Comparison of ENCODE assay signal across 21 cellular contexts in the genomic region with DNA sequence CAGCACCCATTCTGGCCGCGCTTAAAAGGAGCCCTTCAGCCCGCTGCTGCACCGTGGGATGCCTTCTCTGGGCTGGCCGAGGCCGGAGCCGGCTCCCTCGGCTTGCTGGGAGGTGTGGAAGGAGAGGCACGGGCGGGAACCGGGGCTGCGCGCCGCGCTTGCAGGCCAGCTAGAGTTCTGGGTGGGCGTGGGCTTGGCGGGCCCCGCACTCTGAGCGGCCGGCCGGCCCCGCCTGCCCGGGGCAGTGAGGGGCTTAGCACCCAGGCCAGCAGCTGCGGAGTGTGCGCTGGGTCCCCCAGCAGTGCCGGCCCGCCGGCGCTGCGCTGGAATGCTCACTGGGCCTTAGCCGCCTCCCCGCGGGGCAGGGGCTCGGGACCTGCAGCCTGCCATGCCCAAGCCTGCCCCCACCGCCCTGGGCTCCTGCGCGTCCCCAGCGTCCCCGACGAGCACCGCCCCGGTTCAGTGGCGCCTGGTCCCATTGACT.
DNase-seq lines count a peak whose midpoint lies in the region; ATAC-seq, FAIRE-seq and TF ChIP-seq lines count a peak whose summit lies in the region.
"Had no signal": no experiment of that assay in that cellular context is flagged by ENCODE, and none has a peak within 500 bp of the region (broad histone marks: within the 10 kb centered on the region; RNA-seq: fewer than 3 reads in every experiment).

No MANE protein-coding gene starts in this region.

- no peak overlapping the region for H3K56ac ChIP-seq in H1 (replicated peaks; ENCODE audit: insufficient read length, low read depth, low read length)
- H3K56ac ChIP-seq in mesendoderm (ENCODE audit: low read length) = no peak overlapping the region

- TF ChIP-seq CTCF in H1 (IDR thresholded peaks at IDR 0.05; ENCODE audit: control extremely low read depth in 1 of 3, insufficient read depth in 1 of 3, low read depth in 1 of 3, low read length in 3 of 3) (no peak), GM10266 (IDR thresholded peaks at IDR 0.05; ENCODE audit: control insufficient read depth, insufficient read depth, low read depth, missing control alignments) (no peak)

- no peaks in the 10 kb centered on the region for H3K4me1 ChIP-seq in H1 (replicated peaks in 1 of 4; ENCODE audit: control insufficient read depth in 3 of 4, insufficient read depth in 4 of 4, low read length in 3 of 4)
- H3K4me1 ChIP-seq in mesenchymal stem cell (ENCODE audit: control insufficient read depth, insufficient read depth, low read depth, low read length) = no peaks in the 10 kb centered on the region
- H3K4me1 ChIP-seq in mesendoderm (ENCODE audit: control insufficient read depth, low read depth, low read length) = no peaks in the 10 kb centered on the region

- H2BK20ac ChIP-seq in H1 (ENCODE audit: low read length) = no peak overlapping the region

- CTCF ChIA-PET in H1 (lab: Charles Lee; ENCODE audit: partially characterized antibody) = interaction anchor here (1.2 to 1.7 kb wide), 2 partner anchors 191 to 284 kb away, joined by 5 to 6 read pairs; no protein-coding TSS in a partner anchor

- H2BK15ac ChIP-seq in H1 (ENCODE audit: low read length) (no peak overlapping the region), mesenchymal stem cell (ENCODE audit: low read depth, poor library complexity, severe bottlenecking) (no peak overlapping the region), mesendoderm (replicated peaks; ENCODE audit: low read depth) (no peak overlapping the region)

- H3K18ac ChIP-seq in H1 (ENCODE audit: extremely low read depth, low read length) = no peak overlapping the region
- no peak overlapping the region for H3K18ac ChIP-seq in mesenchymal stem cell (ENCODE audit: low read depth in 1 of 2, low read length in 2 of 2)
- no peak overlapping the region for H3K18ac ChIP-seq in mesendoderm (ENCODE audit: low read length)

- no peak overlapping the region for H3K23ac ChIP-seq in H1 (ENCODE audit: insufficient read length)
- peak overlapping the region in 1 of 2 experiments; percentile 80 for H3K23ac ChIP-seq in mesenchymal stem cell (ENCODE audit: low read length in 2 of 2)
- no peak overlapping the region for H3K23ac ChIP-seq in mesendoderm (ENCODE audit: low read length)

- H3K4ac ChIP-seq in H1 (replicated peaks; ENCODE audit: insufficient read length, low read depth, low read length) (no peak overlapping the region), mesenchymal stem cell (ENCODE audit: low read depth in 1 of 2, low read length in 2 of 2) (no peak overlapping the region), mesendoderm (ENCODE audit: low read depth, low read length) (no peak overlapping the region)

- H2BK5ac ChIP-seq in H1 (ENCODE audit: low read depth, low read length) (no peak overlapping the region), mesenchymal stem cell (ENCODE audit: low read depth, low read length, poor library complexity, severe bottlenecking) (no peak overlapping the region), mesendoderm (ENCODE audit: low read length) (no peak overlapping the region)

- TF ChIP-seq RAD21 in H1 (IDR thresholded peaks at IDR 0.05 in 1 of 2, conservative IDR thresholded peaks at IDR 0.05 in 1 of 2; ENCODE audit: low read depth in 2 of 2, low read length in 2 of 2) = no peak

- POLR2A ChIA-PET in H1 (lab: Charles Lee; ENCODE audit: partially characterized antibody) = no interaction called here

- H3K79me2 ChIP-seq in H1 (ENCODE audit: control insufficient read depth in 1 of 2, insufficient read depth in 2 of 2, low read length in 2 of 2) = no peaks in the 10 kb centered on the region
- no peaks in the 10 kb centered on the region for H3K79me2 ChIP-seq in mesendoderm (ENCODE audit: control insufficient read depth, insufficient read depth, low read length)

- no peaks in the 10 kb centered on the region for H3K79me1 ChIP-seq in H1 (ENCODE audit: low read depth, low read length)
- H3K79me1 ChIP-seq in mesenchymal stem cell (replicated peaks; ENCODE audit: low read length, poor library complexity, severe bottlenecking) = no peaks in the 10 kb centered on the region
- H3K79me1 ChIP-seq in mesendoderm (ENCODE audit: low read length) = no peaks in the 10 kb centered on the region

- DNase-seq in activated gamma-delta T cell (lab: John Stamatoyannopoulos, UW) (peak; percentile 7), activated gamma-delta T cell treated with Interleukin-2 at 50 U/mL for 16 hours (no peak), H1 (ENCODE audit: low read depth in 1 of 2, low spot score in 2 of 2) (no peak), mesenchymal stem cell (no peak), GM19238 (ENCODE audit: insufficient read length, low spot score) (no peak), mesendoderm (no peak), GM10266 (ENCODE audit: extremely low spot score) (no peak)
- DNase-seq: COR-L47, DMS 273 treated with DMSO at 0.1 percent for 48 hours, DND-41, GDM1, KG1, MV-4-11, NCI-H1694 treated with DMSO at 0.1 percent for 48 hours, NCI-H510A, NCI-H82, PC-9, SJCRH30 had no signal

- no peak for TF ChIP-seq POLR2A in H1 (IDR thresholded peaks at IDR 0.05; ENCODE audit: control extremely low read depth in 1 of 2, low read depth in 2 of 2, low read length in 2 of 2)

- no peaks in the 10 kb centered on the region for H3K27me3 ChIP-seq in H1 (replicated peaks in 1 of 4; ENCODE audit: control insufficient read depth in 3 of 4, extremely low read depth in 1 of 4, insufficient read depth in 3 of 4, low read length in 3 of 4)
- no peaks in the 10 kb centered on the region for H3K27me3 ChIP-seq in mesenchymal stem cell (ENCODE audit: control insufficient read depth in 1 of 2, insufficient read depth in 1 of 2, low read length in 2 of 2)
- H3K27me3 ChIP-seq in mesendoderm (ENCODE audit: insufficient read depth, low read length, poor library complexity) = no peaks in the 10 kb centered on the region
- H3K27me3 ChIP-seq: SJCRH30 had no signal

- H3K23me2 ChIP-seq in H1 (ENCODE audit: low read depth, low read length) = no peaks in the 10 kb centered on the region

- no peak for ATAC-seq in HG03280 (IDR thresholded peaks at IDR 0.05; ENCODE audit: unreplicated experiment)

- H2BK120ac ChIP-seq in H1 (replicated peaks; ENCODE audit: low read depth, low read length) (no peak overlapping the region), mesenchymal stem cell (ENCODE audit: low read depth, low read length) (no peak overlapping the region), mesendoderm (ENCODE audit: low read depth, low read length) (no peak overlapping the region)

- 74% methylated on average over 8 of the region's 43 CpGs; no CpG with 5 or more reads in 1 of the 2 experiments for WGBS in H1 (ENCODE audit: extremely low coverage in 1 of 2, insufficient coverage in 1 of 2, insufficient read length in 1 of 2, insufficient replicate concordance in 2 of 2, low coverage in 1 of 2, low lambda C conversion rate in 2 of 2, missing lambda C conversion rate in 1 of 2), 2 experiments
- WGBS in mesenchymal stem cell = 98% methylated on average over 36 of the region's 43 CpGs
- WGBS in mesendoderm (ENCODE audit: extremely low coverage, insufficient coverage, low lambda C conversion rate) = no CpG with 5 or more reads among the region's 43 CpGs

- no peak overlapping the region for H2AK5ac ChIP-seq in H1 (ENCODE audit: low read depth, low read length)
- H2AK5ac ChIP-seq in mesenchymal stem cell (ENCODE audit: low read length, severe bottlenecking) = no peak overlapping the region
- no peak overlapping the region for H2AK5ac ChIP-seq in mesendoderm (ENCODE audit: low read length)

- no peak for TF ChIP-seq EP300 in H1 (IDR thresholded peaks at IDR 0.05; ENCODE audit: borderline replicate concordance in 1 of 2, low read depth in 2 of 2, low read length in 2 of 2)

- H3K14ac ChIP-seq in H1 (ENCODE audit: insufficient read length) = no peak overlapping the region
- peak overlapping the region in 1 of 2 experiments; percentile 60 for H3K14ac ChIP-seq in mesenchymal stem cell (ENCODE audit: low read length in 2 of 2)

- H3K36me3 ChIP-seq in H1 (ENCODE audit: control insufficient read depth in 2 of 4, insufficient read depth in 4 of 4, low read length in 3 of 4) (no peaks in the 10 kb centered on the region), mesenchymal stem cell (ENCODE audit: control insufficient read depth in 1 of 2, insufficient read depth in 2 of 2, low read depth in 1 of 2, low read length in 2 of 2) (peaks cover 0 to 3% of the 10 kb centered on the region in 2 experiments), mesendoderm (ENCODE audit: control insufficient read depth, insufficient read depth, low read length) (no peaks in the 10 kb centered on the region)
- H3K36me3 ChIP-seq: SJCRH30 had no signal

- H3K9me3 ChIP-seq in H1 (ENCODE audit: insufficient read depth in 2 of 2, low read depth in 1 of 2, low read length in 1 of 2) (no peaks in the 10 kb centered on the region; a peak in 1 of 4 replicates), mesenchymal stem cell (ENCODE audit: control insufficient read depth, low read length) (no peaks in the 10 kb centered on the region)
- H3K9me3 ChIP-seq: SJCRH30 had no signal

- H2BK12ac ChIP-seq in H1 (ENCODE audit: low read depth, low read length) (no peak overlapping the region), mesenchymal stem cell (ENCODE audit: low read length in 2 of 2) (no peak overlapping the region)

- H3K27ac ChIP-seq in H1 (ENCODE audit: low read depth, low read length) (no peak overlapping the region), mesenchymal stem cell (ENCODE audit: low read length, poor library complexity, severe bottlenecking) (no peak overlapping the region), mesendoderm (ENCODE audit: low read depth, low read length) (no peak overlapping the region)
- H3K27ac ChIP-seq: 22Rv1, PC-9, RWPE1, SJCRH30 had no signal

- no peak for FAIRE-seq in H1 (lab: Jason Lieb, UNC)

- no peak overlapping the region for H2AFZ ChIP-seq in H1 (ENCODE audit: low read length)
- peak overlapping the region; percentile 4 for H2AFZ ChIP-seq in mesenchymal stem cell (ENCODE audit: low read depth, low read length)
- H2AFZ ChIP-seq: PC-9 had no signal

- H3K4me3 ChIP-seq in H1 (ENCODE audit: extremely low read depth in 1 of 4, insufficient read depth in 2 of 4, low read depth in 3 of 4, low read length in 4 of 4) (peak overlapping the region in 2 of 4 experiments; percentile 29 to 40; a peak in 4 of 8 replicates), mesenchymal stem cell (ENCODE audit: insufficient read depth in 1 of 2, low read depth in 1 of 2, low read length in 2 of 2) (no peak overlapping the region), mesendoderm (ENCODE audit: low read length) (no peak overlapping the region)
- H3K4me3 ChIP-seq: PC-9, SJCRH30 had no signal

- no peak overlapping the region for H4K8ac ChIP-seq in H1 (ENCODE audit: extremely low read depth, insufficient read depth, low read length)
- H4K8ac ChIP-seq in mesenchymal stem cell (ENCODE audit: low read length) = no peak overlapping the region
- no peak overlapping the region for H4K8ac ChIP-seq in mesendoderm (ENCODE audit: low read depth, low read length)

- H3K4me2 ChIP-seq in H1 (ENCODE audit: insufficient read depth in 1 of 2, low read depth in 2 of 2, low read length in 2 of 2) = peak overlapping the region; percentile 18 to 46; a peak in 3 of 4 replicates
- no peak overlapping the region for H3K4me2 ChIP-seq in mesenchymal stem cell (ENCODE audit: low read length, poor library complexity, severe bottlenecking)
- H3K4me2 ChIP-seq in mesendoderm (ENCODE audit: low read length) = no peak overlapping the region
- H3K4me2 ChIP-seq: PC-9 had no signal

- no peak overlapping the region for H4K5ac ChIP-seq in H1 (ENCODE audit: insufficient read length, low read depth, low read length)
- H4K5ac ChIP-seq in mesendoderm (ENCODE audit: low read length) = no peak overlapping the region

- H3K9ac ChIP-seq in H1 (replicated peaks in 1 of 4; ENCODE audit: extremely low read depth in 1 of 4, low read depth in 3 of 4, low read length in 3 of 4) = no peak overlapping the region
- H3K9ac ChIP-seq in mesenchymal stem cell (ENCODE audit: low read length) = no peak overlapping the region
- no peak overlapping the region for H3K9ac ChIP-seq in mesendoderm (ENCODE audit: low read length)

- H4K91ac ChIP-seq in H1 (replicated peaks; ENCODE audit: insufficient read length, low read length) (no peak overlapping the region), mesenchymal stem cell (ENCODE audit: low read length) (no peak overlapping the region)

- H4K20me1 ChIP-seq in H1 (replicated peaks in 1 of 2; ENCODE audit: control insufficient read depth in 1 of 2, insufficient read depth in 2 of 2, low read length in 2 of 2) = no peaks in the 10 kb centered on the region

Comparison
In these comparisons a context has a peak if more than half of its experiments do, and no peak if none do; other contexts are left out.
1. H3K4me2 ChIP-seq: peak in H1 (2 of 2); none in mesenchymal stem cell (single experiment) and mesendoderm (single experiment).